22 cellular contexts compared by ENCODE assay signal in the genomic region with DNA sequence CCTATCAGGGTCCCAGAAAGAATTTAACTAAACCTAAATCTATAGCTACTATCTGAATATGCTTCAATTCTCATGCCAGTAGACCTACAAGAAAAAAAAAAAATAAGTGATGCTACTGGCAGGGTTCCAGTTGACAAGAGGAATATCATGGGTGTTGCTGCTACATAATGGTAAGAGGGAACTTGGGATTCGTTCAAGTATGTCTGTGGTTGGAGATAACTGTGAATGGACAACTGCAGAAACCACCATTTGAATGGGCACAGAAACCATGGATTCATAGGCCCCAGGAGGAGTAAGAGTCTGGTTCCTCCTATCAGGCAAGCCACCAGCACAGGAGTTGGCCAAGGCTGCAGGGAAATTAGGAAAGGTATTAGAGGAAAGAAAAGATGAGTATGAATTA.
"Had no signal": no experiment of that assay in that cellular context is flagged by ENCODE, and none has a peak within 500 bp of the region (broad histone marks: within the 10 kb centered on the region; RNA-seq: fewer than 3 reads in every experiment).

No MANE protein-coding gene starts in this region.

- DNase-seq: activated CD4-positive, alpha-beta T cell treated with anti-CD3 and anti-CD28 coated beads for 36 hours; activated CD4-positive, CD25-positive, alpha-beta regulatory T cell; activated naive CD4-positive, alpha-beta T cell; activated T-cell treated with anti-CD3 and anti-CD28 coated beads for 4 hours; activated T-cell treated with anti-CD3 and anti-CD28 coated beads, Interleukin-2, amount 50 U/mL, for 72 hours; aorta; cerebellar nuclear complex; cortex of kidney; islet precursor cell; left ventricle myocardium inferior; mesendoderm; right cardiac atrium; stimulated activated CD4-positive, alpha-beta T cell treated with anti-CD3 and anti-CD28 coated beads, Interleukin-2, amount 100 ng/mL, for 48 hours; stimulated activated naive CD8-positive, alpha-beta T cell treated with anti-CD3 and anti-CD28 coated beads, Interleukin-15, Interleukin-2, amounts not matched to agents 100 U/mL and 50 U/mL, for 24 hours; T-helper 2 cell; testis; transverse colon had no signal

- H3K4me3 ChIP-seq: cardiac muscle cell, hepatocyte, left ventricle myocardium inferior, lung, testis, transverse colon had no signal

- H3K27ac ChIP-seq: cardiac muscle cell, hepatocyte, left ventricle myocardium inferior, testis, transverse colon had no signal

- ATAC-seq: activated CD4-positive, alpha-beta T cell treated with anti-CD3 and anti-CD28 coated beads for 36 hours; activated naive CD4-positive, alpha-beta T cell treated with anti-CD3 and anti-CD28 coated beads, Interleukin-2, amount 50 U/mL, for 72 hours; activated T-cell treated with anti-CD3 and anti-CD28 coated beads, Interleukin-2, amount 50 U/mL, for 72 hours; natural killer cell treated with Interleukin-12 subunit alpha and Interleukin-12 subunit beta and Interleukin-15 and Interleukin-18, amount 100 ng/mL, for 72 hours; right cardiac atrium; stimulated activated naive CD8-positive, alpha-beta T cell treated with anti-CD3 and anti-CD28 coated beads, Interleukin-15, Interleukin-2, amounts not matched to agents 100 U/mL and 50 U/mL, for 24 hours had no signal
